In the genomic region with DNA sequence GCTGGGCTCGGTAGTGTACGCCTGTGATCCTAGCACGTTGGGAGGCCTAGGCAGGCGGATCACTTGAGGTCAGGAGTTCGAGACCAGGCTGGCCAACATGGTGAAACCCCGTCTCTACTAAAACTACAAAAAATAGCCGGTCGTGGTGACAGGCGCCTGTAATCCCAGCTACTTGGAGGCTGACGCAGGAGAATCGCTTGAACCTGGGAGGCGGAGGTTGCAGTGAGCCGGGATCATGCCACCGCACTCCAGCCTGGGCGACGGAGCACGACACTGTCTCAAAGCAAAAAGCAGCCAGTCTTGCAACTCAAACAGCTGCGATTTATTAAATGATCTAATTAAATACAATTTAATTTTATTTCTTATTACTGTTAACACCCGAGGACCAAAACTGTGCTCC, we compare ENCODE assay signal across 7 cellular contexts. TPM values are rescaled to one million over a fixed set of nuclear protein-coding genes. Genes with fewer than 3 reads are reported as not detected.
A peak's percentile ranks its signal among the peaks of the same experiment; 100 is the strongest.
DNase-seq lines count a peak whose midpoint lies in the region; ATAC-seq and TF ChIP-seq lines count a peak whose summit lies in the region.
"Not testable (repeated sequence)": the region's sequence is repeated elsewhere in the genome, so short reads cannot be mapped to it uniquely, and the experiment has no call there.
"Had no signal": no experiment of that assay in that cellular context is flagged by ENCODE, and none has a peak within 500 bp of the region (broad histone marks: within the 10 kb centered on the region; RNA-seq: fewer than 3 reads in every experiment).

No MANE protein-coding gene starts in this region.

- not testable (repeated sequence) for H4K20me1 ChIP-seq in HCT116 (ENCODE audit: insufficient read depth)
- peaks cover 14% of the 10 kb centered on the region for H4K20me1 ChIP-seq in osteoblast (ENCODE audit: insufficient read depth, low read length)

- WGBS in upper lobe of left lung, 2 donors, result 58 to 67% methylated on average over 19 of the region's 19 CpGs

- H2AFZ ChIP-seq in HCT116 (ENCODE audit: low read depth, low read length, poor library complexity, severe bottlenecking) (peak overlapping the region; percentile 92), osteoblast (ENCODE audit: low read length) (peak overlapping the region; percentile 82)

- DNase-seq in HCT116 (ENCODE audit: low read depth, low spot score); activated B cell treated with CpG ODN at 0.5 μM for 24 hours; osteoblast (ENCODE audit: insufficient read length, low spot score, missing footprints); upper lobe of left lung: not testable (repeated sequence)
- peak; percentile 47 for DNase-seq in chondrocyte (ENCODE audit: low spot score)

- H3K9me3 ChIP-seq in HCT116 (ENCODE audit: control insufficient read depth in 1 of 2, insufficient read depth in 1 of 2, low read depth in 1 of 2, low read length in 2 of 2); iPS-15b (ENCODE audit: control insufficient read depth, insufficient read depth, low read length); osteoblast (ENCODE audit: low read depth, low read length); upper lobe of left lung: not testable (repeated sequence)

- BruUV-seq in HCT116 (replicated peaks; lab: Mats Ljungman, UMichigan), result not testable (repeated sequence)

- not testable (repeated sequence) for H3K27ac ChIP-seq in HCT116 (ENCODE audit: low read depth, low read length); osteoblast (ENCODE audit: low read depth, low read length); upper lobe of left lung

- intact Hi-C loops in HCT116 (cut with micrococcal nuclease), result not testable (repeated sequence)
- intact Hi-C loops in activated B cell treated with CpG ODN at 0.5 μM for 24 hours (cut with micrococcal nuclease), result loop anchor here (2.0 kb wide), 1 partner anchor 18 kb away; no protein-coding TSS in a partner anchor

- not testable (repeated sequence) for H3K9me2 ChIP-seq in HCT116 (ENCODE audit: insufficient read depth)

- peaks cover 24% of the 10 kb centered on the region for H3K27me3 Mint-ChIP-seq in activated B cell treated with CpG ODN at 0.5 μM for 24 hours
- H3K27me3 Mint-ChIP-seq in chondrocyte (ENCODE audit: low read depth), result not testable (repeated sequence)

- H3K4me3 Mint-ChIP-seq in activated B cell treated with CpG ODN at 0.5 μM for 24 hours, result peak overlapping the region; percentile 80
- peak overlapping the region; percentile 75 for H3K4me3 Mint-ChIP-seq in chondrocyte (ENCODE audit: unreplicated experiment)

- TF ChIP-seq RAD21 in HCT116 (IDR thresholded peaks at IDR 0.05; ENCODE audit: low read depth), result not testable (repeated sequence)

- CTCF ChIA-PET in HCT116 (lab: Charles Lee) (interaction anchor here (0.9 kb wide), 1 partner anchor 149 kb away, joined by 3 read pairs; no protein-coding TSS in a partner anchor), activated B cell treated with CpG ODN at 0.5 μM for 24 hours (lab: Charles Lee) (interaction anchor here (0.6 to 1.0 kb wide), 2 partner anchors 17 to 358 kb away, joined by 3 to 4 read pairs; no protein-coding TSS in a partner anchor)

- TF ChIP-seq POLR2A in HCT116 (IDR thresholded peaks at IDR 0.05; ENCODE audit: borderline replicate concordance, extremely low read depth, insufficient read depth, insufficient read length); upper lobe of left lung (IDR thresholded peaks at IDR 0.05): not testable (repeated sequence)

- H3K9ac ChIP-seq in HCT116 (ENCODE audit: low read length), result peak overlapping the region; percentile 65
- not testable (repeated sequence) for H3K9ac ChIP-seq in iPS-15b (ENCODE audit: low read depth, low read length)

- not testable (repeated sequence) for H3K36me3 Mint-ChIP-seq in activated B cell treated with CpG ODN at 0.5 μM for 24 hours (ENCODE audit: low read depth); chondrocyte (ENCODE audit: low read depth)

- H3K4me1 ChIP-seq in HCT116 (ENCODE audit: control insufficient read depth in 1 of 2, insufficient read depth in 2 of 2, low read length in 2 of 2) (peaks cover 2 to 31% of the 10 kb centered on the region in 2 experiments; a peak in 3 of 4 replicates), osteoblast (ENCODE audit: insufficient read depth, low read length) (peaks cover 12% of the 10 kb centered on the region), upper lobe of left lung (peaks cover 18 to 35% (median 21%) of the 10 kb centered on the region in 4 donors)
- not testable (repeated sequence) for H3K4me1 ChIP-seq in iPS-15b (ENCODE audit: control insufficient read depth, insufficient read depth, low read length)

- TF ChIP-seq CTCF in HCT116 (IDR thresholded peaks at IDR 0.05 in 2 of 3, conservative IDR thresholded peaks at IDR 0.05 in 1 of 3; ENCODE audit: borderline replicate concordance in 1 of 3, insufficient read depth in 1 of 3, low read depth in 2 of 3, low read length in 2 of 3); activated B cell treated with CpG ODN at 0.5 μM for 24 hours (IDR thresholded peaks at IDR 0.05); chondrocyte (IDR thresholded peaks at IDR 0.05); osteoblast (IDR thresholded peaks at IDR 0.05; ENCODE audit: extremely low read depth, low read depth, low read length); upper lobe of left lung (IDR thresholded peaks at IDR 0.05): not testable (repeated sequence)

- not testable (repeated sequence) for H3K27ac Mint-ChIP-seq in activated B cell treated with CpG ODN at 0.5 μM for 24 hours; chondrocyte (ENCODE audit: unreplicated experiment)

- RAD21 ChIA-PET in HCT116 (lab: Charles Lee; ENCODE audit: low non-redundant PET in 1 of 2, low total read pairs in 2 of 2, uncharacterized antibody in 2 of 2, unreplicated experiment in 2 of 2), result not testable (repeated sequence)

- H3K4me1 Mint-ChIP-seq in activated B cell treated with CpG ODN at 0.5 μM for 24 hours, result not testable (repeated sequence)
- H3K4me1 Mint-ChIP-seq in chondrocyte (ENCODE audit: low read depth), result peaks cover 15% of the 10 kb centered on the region

- POLR2A ChIA-PET in HCT116 (lab: Charles Lee), result not testable (repeated sequence)
- POLR2A ChIA-PET in activated B cell treated with CpG ODN at 0.5 μM for 24 hours (lab: Charles Lee), result interaction anchor here (0.6 to 1.2 kb wide), 2 partner anchors 23 to 614 kb away, joined by 3 to 5 read pairs; no protein-coding TSS in a partner anchor

- TF ChIP-seq EP300 in upper lobe of left lung (IDR thresholded peaks at IDR 0.05), result not testable (repeated sequence)

- H3K4me3 ChIP-seq in HCT116 (replicated peaks in 1 of 2; ENCODE audit: low read depth in 1 of 2, low read length in 2 of 2), result peak overlapping the region; percentile 48 to 62
- peak overlapping the region; percentile 65 for H3K4me3 ChIP-seq in iPS-15b (ENCODE audit: low read depth, low read length)
- peak overlapping the region; percentile 71 for H3K4me3 ChIP-seq in osteoblast (ENCODE audit: insufficient read depth, low read length)
- peak overlapping the region in 3 of 4 donors; percentile 51 to 81 (median 63) for H3K4me3 ChIP-seq in upper lobe of left lung

- not testable (repeated sequence) for H3K9me3 Mint-ChIP-seq in activated B cell treated with CpG ODN at 0.5 μM for 24 hours; chondrocyte (ENCODE audit: low read depth)

- not testable (repeated sequence) for H3K79me2 ChIP-seq in HCT116 (ENCODE audit: insufficient read depth, low read length); osteoblast (ENCODE audit: insufficient read depth, low read length)

- not testable (repeated sequence) for ATAC-seq in HCT116; activated B cell treated with CpG ODN at 0.5 μM for 24 hours (ENCODE audit: low read depth); upper lobe of left lung (ENCODE audit: low FRiP score in 2 of 2)

- not testable (repeated sequence) for H3K27me3 ChIP-seq in HCT116 (ENCODE audit: insufficient read depth, low read length)
- H3K27me3 ChIP-seq in iPS-15b (ENCODE audit: control insufficient read depth, insufficient read depth, low read length) (peaks cover 33% of the 10 kb centered on the region), osteoblast (ENCODE audit: insufficient read depth, low read length) (peaks cover 31% of the 10 kb centered on the region), upper lobe of left lung (peaks cover 0 to 20% (median 11%) of the 10 kb centered on the region in 4 donors)

- peak overlapping the region; percentile 88 for H3K4me2 ChIP-seq in HCT116 (ENCODE audit: low read length)
- H3K4me2 ChIP-seq in osteoblast (ENCODE audit: insufficient read depth, low read length), result peak overlapping the region; percentile 89

- not testable (repeated sequence) for H3K36me3 ChIP-seq in HCT116 (ENCODE audit: control insufficient read depth in 1 of 2, insufficient read depth in 2 of 2, low read length in 2 of 2); iPS-15b (ENCODE audit: control insufficient read depth, insufficient read depth, low read length); osteoblast (ENCODE audit: insufficient read depth, low read length)
- peaks cover 0 to 14% (median 10%) of the 10 kb centered on the region in 4 donors for H3K36me3 ChIP-seq in upper lobe of left lung

RNA-seq across cellular contexts. Expression of a gene that starts 0.7 kb away (rescaled TPM):
- total RNA-seq in HCT116 (2021; ENCODE audit: unreplicated experiment) (7.1 TPM), activated B cell treated with CpG ODN at 0.5 μM for 24 hours (not detected in 2 replicates), chondrocyte (0.22 to 1.0 TPM (median 0.77 TPM) in 3 replicates), osteoblast (not detected in 2 replicates), upper lobe of left lung (under 1 TPM in 3 of 6 donors, not detected in 3; 0.24 to 0.44 (median 0.29) TPM)
- 10.1 and 12.1 TPM in 2 replicates for polyA plus RNA-seq in HCT116 (2012)

RNA-seq across cellular contexts. Expression of a gene that starts 19.9 kb away (rescaled TPM):
- total RNA-seq in HCT116 (2021; ENCODE audit: unreplicated experiment), result not detected
- polyA plus RNA-seq in HCT116 (2012), result not detected in 2 replicates
- total RNA-seq in activated B cell treated with CpG ODN at 0.5 μM for 24 hours, result not detected in 2 replicates
- total RNA-seq in chondrocyte, result 1.5 to 2.0 TPM (median 1.6 TPM) in 3 replicates
- total RNA-seq in osteoblast, result 1.8 and 2.9 TPM in 2 replicates
- total RNA-seq in upper lobe of left lung, result 10 to 100 TPM in 2 of 6 donors, 1 to 10 TPM in 3, under 1 TPM in 1; 0.72 to 13.6 (median 5.5) TPM

RNA-seq across cellular contexts. Expression of a gene that starts 23.0 kb away (rescaled TPM):
- total RNA-seq in HCT116 (2021; ENCODE audit: unreplicated experiment), result 60.1 TPM
- polyA plus RNA-seq in HCT116 (2012), result 47.7 and 58.1 TPM in 2 replicates
- total RNA-seq in activated B cell treated with CpG ODN at 0.5 μM for 24 hours, result 39.8 and 51.3 TPM in 2 replicates
- total RNA-seq in chondrocyte, result 47.7 to 51.1 TPM (median 49.9 TPM) in 3 replicates
- total RNA-seq in osteoblast, result 53.6 and 64.4 TPM in 2 replicates
- total RNA-seq in upper lobe of left lung, result 10 to 100 TPM; 27.2 to 61.8 (median 42.1) TPM

RNA-seq across cellular contexts. Expression of a gene that starts 28.8 kb away (rescaled TPM):
- total RNA-seq in HCT116 (2021; ENCODE audit: unreplicated experiment) (not detected), activated B cell treated with CpG ODN at 0.5 μM for 24 hours (not detected in 2 replicates), chondrocyte (not detected in 3 replicates), osteoblast (not detected in 2 replicates), upper lobe of left lung (not detected)
- not detected in 2 replicates for polyA plus RNA-seq in HCT116 (2012)
- total RNA-seq: mucosa of descending colon had no signal
